ENCODE assay signal across 1 cellular context in genomic region chr17:4914009-4914408, GRCh38.
A peak's percentile ranks its signal among the peaks of the same experiment; 100 is the strongest.
TF ChIP-seq lines count a peak whose summit lies in the region.

No MANE protein-coding gene starts in this region.

TF ChIP-seq in K562, 482 proteins besides CTCF, POLR2A, EP300 and RAD21:
- TF ChIP-seq NFIC (IDR thresholded peaks at IDR 0.05) (0 out of 2 replicates have a peak, but pooled peaks have one; percentile 10), PHF20 (IDR thresholded peaks at IDR 0.05; ENCODE audit: partially characterized antibody) (no peak)
